9 cellular contexts compared by ENCODE assay signal in the genomic region with DNA sequence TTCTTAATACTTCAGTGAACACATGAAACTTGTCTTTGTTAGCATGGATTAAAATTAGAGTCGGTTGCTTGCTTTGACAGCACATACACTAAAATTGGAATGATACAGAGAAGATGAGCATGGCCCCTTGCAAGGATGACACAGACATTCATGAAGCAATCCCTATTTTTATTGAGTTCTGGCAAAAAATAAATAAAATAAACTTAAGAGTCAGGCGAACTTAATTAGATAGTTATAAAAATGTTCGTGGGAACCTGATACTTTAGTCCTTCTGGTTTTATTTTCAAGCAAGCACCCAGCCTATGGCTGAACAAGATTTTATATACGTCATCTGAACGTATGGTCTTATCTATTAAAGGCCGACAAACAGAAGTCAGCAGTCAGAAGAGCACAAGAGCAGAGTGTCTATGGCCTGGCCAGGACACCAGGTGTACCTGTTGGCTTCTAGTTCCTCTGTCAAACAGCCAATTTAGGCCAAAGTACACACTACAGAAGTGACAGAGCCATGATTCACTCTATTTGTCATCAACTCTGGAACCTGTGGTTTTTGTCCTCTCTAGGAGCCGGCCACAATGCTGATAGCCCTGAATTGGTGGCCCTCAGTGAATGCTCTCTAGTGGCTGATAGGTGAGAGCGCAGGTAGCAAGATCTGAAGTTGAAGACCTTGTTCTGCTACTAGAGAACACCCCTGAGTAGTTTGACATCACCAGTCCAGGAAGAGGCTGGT.
A peak's percentile ranks its signal among the peaks of the same experiment; 100 is the strongest.
DNase-seq lines count a peak whose midpoint lies in the region; ATAC-seq, FAIRE-seq and TF ChIP-seq lines count a peak whose summit lies in the region.
"Had no signal": no experiment of that assay in that cellular context is flagged by ENCODE, and none has a peak within 500 bp of the region (broad histone marks: within the 10 kb centered on the region; RNA-seq: fewer than 3 reads in every experiment).

No MANE protein-coding gene starts in this region.

- WGBS in mesenchymal stem cell: 80% methylated on average over 7 of the region's 8 CpGs

- no peak overlapping the region for H4K8ac ChIP-seq in mesenchymal stem cell (ENCODE audit: low read length)

- H3K4me3 ChIP-seq in astrocyte (ENCODE audit: insufficient read depth, low read depth, low read length): no peak overlapping the region
- no peak overlapping the region for H3K4me3 ChIP-seq in mesenchymal stem cell (ENCODE audit: insufficient read depth in 1 of 2, low read depth in 1 of 2, low read length in 2 of 2)

- H3K18ac ChIP-seq in mesenchymal stem cell (ENCODE audit: low read depth in 1 of 2, low read length in 2 of 2): no peak overlapping the region

- H4K20me1 ChIP-seq in astrocyte (ENCODE audit: insufficient read depth, low read length): peaks cover 28% of the 10 kb centered on the region

- DNase-seq in DMS53 treated with DMSO at 0.1 percent for 48 hours (lab: John Stamatoyannopoulos, UW; ENCODE audit: unreplicated experiment) (peak; percentile 98), astrocyte (ENCODE audit: low read depth) (peak; percentile 25), mesenchymal stem cell (peak; percentile 31), immature natural killer cell (no peak), NCI-H748 treated with DMSO at 0.1 percent for 48 hours (lab: John Stamatoyannopoulos, UW) (no peak), hypothalamus (lab: John Stamatoyannopoulos, UW) (no peak)
- DNase-seq: NCI-H524 treated with DMSO at 0.1 percent for 48 hours had no signal

- H3K27me3 Mint-ChIP-seq in astrocyte (ENCODE audit: low read depth, unreplicated experiment) (no peaks in the 10 kb centered on the region), immature natural killer cell (ENCODE audit: low read depth in 3 of 3) (peaks cover 0 to 2% (median 0%) of the 10 kb centered on the region in 3 donors)

- no peak overlapping the region for H2BK120ac ChIP-seq in mesenchymal stem cell (ENCODE audit: low read depth, low read length)

- H3K36me3 ChIP-seq in astrocyte (ENCODE audit: insufficient read depth, low read length) (peaks cover 24% of the 10 kb centered on the region), mesenchymal stem cell (ENCODE audit: control insufficient read depth in 1 of 2, insufficient read depth in 2 of 2, low read depth in 1 of 2, low read length in 2 of 2) (peaks cover 7 to 79% of the 10 kb centered on the region in 2 experiments)

- H2AFZ ChIP-seq in astrocyte (ENCODE audit: low read depth, low read length) (no peak overlapping the region), mesenchymal stem cell (ENCODE audit: low read depth, low read length) (no peak overlapping the region)

- H3K9me3 Mint-ChIP-seq in astrocyte (ENCODE audit: unreplicated experiment) (no peaks in the 10 kb centered on the region), immature natural killer cell (no peaks in the 10 kb centered on the region)

- H3K79me2 ChIP-seq in astrocyte (ENCODE audit: insufficient read depth, low read length): no peaks in the 10 kb centered on the region

- H3K4me1 Mint-ChIP-seq in astrocyte (ENCODE audit: low read depth, unreplicated experiment) (peaks cover 17% of the 10 kb centered on the region), immature natural killer cell (peaks cover 0 to 2% of the 10 kb centered on the region in 2 donors)

- no peak overlapping the region for H3K23ac ChIP-seq in mesenchymal stem cell (ENCODE audit: low read length in 2 of 2)

- TF ChIP-seq CTCF in LNCAP (IDR thresholded peaks at IDR 0.05) (peak; percentile 50; the same call in 1 of the 2 replicates), astrocyte (IDR thresholded peaks at IDR 0.05; ENCODE audit: insufficient read depth, low read depth, low read length) (no peak)

- H2AK5ac ChIP-seq in mesenchymal stem cell (ENCODE audit: low read length, severe bottlenecking): no peak overlapping the region

- peaks cover 11% of the 10 kb centered on the region for H3K79me1 ChIP-seq in mesenchymal stem cell (replicated peaks; ENCODE audit: low read length, poor library complexity, severe bottlenecking)

- no peak overlapping the region for H3K27ac ChIP-seq in astrocyte (ENCODE audit: low read depth, low read length)
- no peak overlapping the region for H3K27ac ChIP-seq in mesenchymal stem cell (ENCODE audit: low read length, poor library complexity, severe bottlenecking)

- H3K9ac ChIP-seq in astrocyte (ENCODE audit: low read length): no peak overlapping the region
- no peak overlapping the region for H3K9ac ChIP-seq in mesenchymal stem cell (ENCODE audit: low read length)

- H3K9me3 ChIP-seq in astrocyte (ENCODE audit: insufficient read depth, low read depth, low read length): no peaks in the 10 kb centered on the region
- no peaks in the 10 kb centered on the region for H3K9me3 ChIP-seq in mesenchymal stem cell (ENCODE audit: control insufficient read depth, low read length)

- H3K27ac Mint-ChIP-seq in astrocyte (ENCODE audit: unreplicated experiment) (no peak overlapping the region), immature natural killer cell (peak overlapping the region in 3 of 6 donors; percentile 11 to 53 (median 39))

- no peak overlapping the region for H3K14ac ChIP-seq in mesenchymal stem cell (ENCODE audit: low read length in 2 of 2)

- no peak overlapping the region for H2BK12ac ChIP-seq in mesenchymal stem cell (ENCODE audit: low read length in 2 of 2)

- no peak overlapping the region for H3K4me2 ChIP-seq in astrocyte (ENCODE audit: low read length)
- H3K4me2 ChIP-seq in mesenchymal stem cell (ENCODE audit: low read length, poor library complexity, severe bottlenecking): no peak overlapping the region

- H2BK15ac ChIP-seq in mesenchymal stem cell (ENCODE audit: low read depth, poor library complexity, severe bottlenecking): no peak overlapping the region

- H3K4me3 Mint-ChIP-seq in astrocyte (ENCODE audit: unreplicated experiment): no peak overlapping the region
- H3K4me3 Mint-ChIP-seq in immature natural killer cell: no peak overlapping the region

- H3K36me3 Mint-ChIP-seq in astrocyte (ENCODE audit: low read depth, unreplicated experiment) (peaks cover 6% of the 10 kb centered on the region), immature natural killer cell (peaks cover 15 to 35% (median 20%) of the 10 kb centered on the region in 3 donors)

- no peak overlapping the region for H3K4ac ChIP-seq in mesenchymal stem cell (ENCODE audit: low read depth in 1 of 2, low read length in 2 of 2)

- no peak for ATAC-seq in HG02678 (IDR thresholded peaks at IDR 0.05; ENCODE audit: unreplicated experiment)

- FAIRE-seq in astrocyte (lab: Jason Lieb, UNC): no peak

- no peak overlapping the region for H2BK5ac ChIP-seq in mesenchymal stem cell (ENCODE audit: low read depth, low read length, poor library complexity, severe bottlenecking)

- H4K91ac ChIP-seq in mesenchymal stem cell (ENCODE audit: low read length): no peak overlapping the region

- H3K4me1 ChIP-seq in astrocyte (ENCODE audit: insufficient read depth, low read length) (peaks cover 18% of the 10 kb centered on the region), mesenchymal stem cell (ENCODE audit: control insufficient read depth, insufficient read depth, low read depth, low read length) (peaks cover 3% of the 10 kb centered on the region)

- H3K27me3 ChIP-seq in astrocyte (ENCODE audit: insufficient read depth, low read length): no peaks in the 10 kb centered on the region
- no peaks in the 10 kb centered on the region for H3K27me3 ChIP-seq in mesenchymal stem cell (ENCODE audit: control insufficient read depth in 1 of 2, insufficient read depth in 1 of 2, low read length in 2 of 2)

Comparison
In these comparisons a context has a peak if more than half of its experiments do, and no peak if none do; other contexts are left out.
1. DNase-seq: peak in DMS53 treated with DMSO at 0.1 percent for 48 hours (single experiment), astrocyte (single experiment) and mesenchymal stem cell (single experiment); none in immature natural killer cell (0 of 3), NCI-H748 treated with DMSO at 0.1 percent for 48 hours (single experiment) and hypothalamus (0 of 51).